15 cellular contexts compared by ENCODE assay signal in the genomic region with DNA sequence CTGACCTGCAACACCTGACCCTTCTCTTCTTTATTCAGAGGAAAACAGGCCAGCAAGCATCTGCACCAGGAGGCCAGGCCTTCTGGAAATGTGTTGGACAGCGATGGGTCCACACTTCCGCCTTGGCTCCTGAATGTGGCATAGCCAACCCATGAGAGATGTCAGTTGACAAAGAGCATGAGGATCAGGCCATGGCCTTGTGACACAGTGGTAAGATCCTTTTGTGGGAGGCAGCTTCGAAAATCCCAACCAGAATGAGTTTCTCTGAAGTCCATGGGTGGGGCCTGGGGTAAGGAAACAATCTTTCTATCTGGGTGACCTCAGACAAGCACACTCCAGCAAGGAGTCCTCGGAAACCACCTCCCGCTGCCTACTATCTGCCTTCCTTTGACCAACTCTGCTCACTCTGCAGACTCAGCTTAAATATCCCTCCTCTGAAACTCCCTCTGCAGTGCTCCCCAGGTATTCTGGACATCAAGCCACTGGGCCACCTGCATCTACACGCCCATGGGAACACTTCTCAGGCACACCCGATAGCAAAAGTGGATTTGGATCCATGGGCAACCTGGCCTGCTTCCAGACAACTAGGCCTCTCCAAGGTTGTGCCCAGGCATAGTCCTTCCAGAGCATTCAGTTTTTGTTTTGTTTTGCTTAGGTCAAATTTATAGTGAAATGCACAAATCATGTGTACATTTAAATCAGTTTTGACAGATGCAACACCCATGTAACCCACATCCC. TPM values are rescaled to one million over a fixed set of nuclear protein-coding genes. Genes with fewer than 3 reads are reported as not detected.
DNase-seq lines count a peak whose midpoint lies in the region; ATAC-seq and TF ChIP-seq lines count a peak whose summit lies in the region.
"Had no signal": no experiment of that assay in that cellular context is flagged by ENCODE, and none has a peak within 500 bp of the region (broad histone marks: within the 10 kb centered on the region; RNA-seq: fewer than 3 reads in every experiment).

No MANE protein-coding gene starts in this region.

- H3K4me3 ChIP-seq in Panc1 (ENCODE audit: low read depth in 2 of 2, low read length in 2 of 2), result no peak overlapping the region

- POLR2A ChIA-PET in Panc1 (lab: Charles Lee), result interaction anchor here (0.8 kb wide), 1 partner anchor 129 kb away, joined by 3 read pairs; no protein-coding TSS in a partner anchor

- no peak for TF ChIP-seq CTCF in Panc1 (IDR thresholded peaks at IDR 0.05)

- H3K27ac ChIP-seq in Panc1 (ENCODE audit: low read length), result peak overlapping the region; percentile 88

- DNase-seq in CMK (ENCODE audit: low read depth) (peak; percentile 34), Panc1 (ENCODE audit: low read depth, low spot score) (no peak), pons (ENCODE audit: low spot score) (peak; percentile 54), left ventricle myocardium superior (no peak), T1000 (lab: John Stamatoyannopoulos, UW) (no peak), NCI-H2081 treated with DMSO at 0.1 percent for 48 hours (lab: John Stamatoyannopoulos, UW) (no peak)
- DNase-seq: activated CD4-positive, alpha-beta T cell treated with anti-CD3 and anti-CD28 coated beads for 4 hours; activated T-cell treated with anti-CD3 and anti-CD28 coated beads, Interleukin-2, amount 50 U/mL, for 4 hours; C1 segment of cervical spinal cord; NCI-H1105; NCI-H226; SW 1271 had no signal

- intact Hi-C loops in Panc1 (cut with micrococcal nuclease; ENCODE audit: unreplicated experiment), result no loop called here
- intact Hi-C loops in left ventricle myocardium superior (cut with micrococcal nuclease), result no loop called here

- CTCF ChIA-PET in Panc1 (lab: Charles Lee), result interaction anchor here (0.6 kb wide), 1 partner anchor 41 kb away, joined by 4 read pairs; no protein-coding TSS in a partner anchor

- ATAC-seq in Panc1 (no peak), esophagus mucosa (peak; percentile 4), left ventricle myocardium superior (no peak)
- ATAC-seq: activated T-cell treated with anti-CD3 and anti-CD28 coated beads, Interleukin-2, amount 50 U/mL, for 4 hours had no signal

- no TSS peak for BruUV-seq in Panc1 (replicated peaks; lab: Mats Ljungman, UMichigan)

- H3K36me3 ChIP-seq in Panc1 (ENCODE audit: control insufficient read depth, insufficient read depth, low read length), result no peaks in the 10 kb centered on the region
- H3K36me3 ChIP-seq: ascending aorta, tibial nerve had no signal

- peaks cover 44% of the 10 kb centered on the region for H3K4me1 ChIP-seq in Panc1 (ENCODE audit: control insufficient read depth, insufficient read depth, low read length)

- in situ Hi-C loops in Panc1 (cut with HindIII; ENCODE audit: low pct_unique_long_range_greater_than_20kb, low sequenced_read_pairs), result loop anchor here (25.0 kb wide), 1 partner anchor 122 kb away; the partner anchor contains the start of gene MAT2A

- H3K9me3 ChIP-seq in Panc1 (ENCODE audit: control insufficient read depth, insufficient read depth, low read depth, low read length), result no peaks in the 10 kb centered on the region
- H3K9me3 ChIP-seq: ascending aorta, tibial nerve had no signal

- no peaks in the 10 kb centered on the region for H3K27me3 ChIP-seq in Panc1 (ENCODE audit: control insufficient read depth, insufficient read depth, low read length)
- H3K27me3 ChIP-seq: ascending aorta, tibial nerve had no signal

RNA-seq across cellular contexts. Expression of gene SH2D6, which starts 3.6 kb away (rescaled TPM):
- total RNA-seq in Panc1 (2021; ENCODE audit: unreplicated experiment) (3.3 TPM), esophagus mucosa (0.12 TPM), left ventricle myocardium superior (not detected)
- 3.3 TPM for polyA plus RNA-seq in Panc1 (2012; ENCODE audit: insufficient read length)
- total RNA-seq: ascending aorta had no signal

RNA-seq across cellular contexts. Expression of gene CAPG, which starts 4.8 kb away (rescaled TPM):
- 202 TPM for total RNA-seq in Panc1 (2021; ENCODE audit: unreplicated experiment)
- polyA plus RNA-seq in Panc1 (2012; ENCODE audit: insufficient read length), result 510 TPM
- total RNA-seq in esophagus mucosa, result 295 TPM
- 6.1 TPM for total RNA-seq in left ventricle myocardium superior

Comparison
In these comparisons a context has a peak if more than half of its experiments do, and no peak if none do; other contexts are left out.
1. DNase-seq: peak in CMK (single experiment) and pons (single experiment); none in Panc1 (single experiment), left ventricle myocardium superior (single experiment), T1000 (single experiment) and NCI-H2081 treated with DMSO at 0.1 percent for 48 hours (single experiment).
2. RNA of gene CAPG, which starts 4.8 kb away (total RNA-seq): 295 TPM in esophagus mucosa (single experiment) and 202 TPM in Panc1 (single experiment); 6.1 TPM in left ventricle myocardium superior (single experiment); every median in the first group is over 10 times any median in the second.